8 cellular contexts compared by ENCODE assay signal in the genomic region with DNA sequence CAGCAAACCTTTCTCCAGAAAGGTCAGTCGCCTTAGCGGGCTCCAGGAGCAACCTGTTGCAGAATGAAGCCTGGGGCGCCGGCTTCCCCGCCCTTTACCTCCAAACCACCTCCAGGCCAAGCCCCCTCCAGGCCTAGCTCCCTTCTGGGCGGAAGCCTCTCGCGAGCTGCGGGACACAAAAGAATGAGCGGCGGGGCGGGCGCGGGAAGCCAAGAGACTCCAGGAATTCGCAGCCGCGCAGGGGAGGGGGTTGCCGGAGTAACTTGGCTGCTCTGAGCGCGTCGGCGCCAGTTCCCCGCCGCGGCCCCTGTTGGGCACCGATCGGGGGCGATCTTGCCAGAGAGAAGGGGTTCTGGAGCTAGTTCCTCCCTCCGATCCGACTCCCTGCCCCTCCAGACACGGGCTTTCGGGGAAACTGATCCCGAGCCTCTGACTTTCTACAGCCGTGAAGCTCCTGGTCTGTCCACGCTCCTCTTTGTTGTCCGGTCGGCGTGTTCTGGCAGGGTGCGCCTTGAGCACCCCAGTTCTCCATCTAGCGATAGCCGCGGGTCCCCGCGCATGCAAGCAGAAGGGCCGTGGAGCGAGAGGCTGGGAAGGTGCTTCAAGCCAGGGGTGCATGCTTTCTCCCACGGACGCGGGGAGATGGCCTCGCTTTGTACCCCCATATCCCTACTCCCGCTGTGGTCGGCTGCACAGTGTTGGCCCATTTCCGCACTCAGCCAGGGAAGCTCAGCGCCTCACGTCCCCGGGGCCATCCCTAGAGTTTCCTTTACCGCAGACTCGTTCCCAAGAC. TPM values are rescaled to one million over a fixed set of nuclear protein-coding genes. Genes with fewer than 3 reads are reported as not detected.
DNase-seq lines count a peak whose midpoint lies in the region; ATAC-seq and TF ChIP-seq lines count a peak whose summit lies in the region.

No MANE protein-coding gene starts in this region.

- 1 to 2% methylated on average over 51 to 58 of the region's 58 CpGs for WGBS in lung, 2 donors
- WGBS in suprapubic skin = 0% methylated on average over 28 of the region's 58 CpGs

- TF ChIP-seq EP300 in suprapubic skin (IDR thresholded peaks at IDR 0.05) = no peak

- H3K27me3 Mint-ChIP-seq in Caco-2 (ENCODE audit: insufficient read depth, unreplicated experiment) = no peaks in the 10 kb centered on the region

- intact Hi-C loops in Caco-2 (cut with micrococcal nuclease; ENCODE audit: unreplicated experiment) (loop anchor here (1.0 to 5.0 kb wide), 6 partner anchors 44 to 170 kb away; no protein-coding TSS in a partner anchor), dorsolateral prefrontal cortex (cut with DNase I) (no loop called here)

- peak overlapping the region; percentile 85 for H3K27ac Mint-ChIP-seq in Caco-2 (ENCODE audit: unreplicated experiment)

- BruUV-seq in Caco-2 (replicated peaks; lab: Mats Ljungman, UMichigan) = TSS peak; percentile 73

- H3K27ac ChIP-seq in dorsolateral prefrontal cortex (peak overlapping the region in 12 of 59 donors; percentile 1 to 57 (median 30)), lung (ENCODE audit: low read depth in 1 of 2, low read length in 1 of 2) (no peak overlapping the region), suprapubic skin (no peak overlapping the region)

- no peaks in the 10 kb centered on the region for H3K9me3 Mint-ChIP-seq in Caco-2 (ENCODE audit: unreplicated experiment)

- CTCF ChIA-PET in Caco-2 (lab: Charles Lee) = interaction anchor here (0.8 to 1.5 kb wide), 3 partner anchors 114 to 200 kb away, joined by 3 to 6 read pairs (median 3); no protein-coding TSS in a partner anchor

- peaks cover 23% of the 10 kb centered on the region for H3K4me1 Mint-ChIP-seq in Caco-2 (ENCODE audit: low read depth, unreplicated experiment)

- peaks cover 11% of the 10 kb centered on the region for H3K4me1 ChIP-seq in Caco-2
- H3K4me1 ChIP-seq in lung (ENCODE audit: control insufficient read depth in 2 of 2, insufficient read depth in 2 of 2, low read length in 2 of 2) = peaks cover 0 to 13% of the 10 kb centered on the region in 2 donors
- H3K4me1 ChIP-seq in suprapubic skin = peaks cover 24% of the 10 kb centered on the region

- TF ChIP-seq POLR2A in suprapubic skin (IDR thresholded peaks at IDR 0.05) = no peak

- H3K9me3 ChIP-seq in Caco-2 (no peaks in the 10 kb centered on the region), lung (ENCODE audit: control insufficient read depth in 2 of 2, insufficient read depth in 1 of 2, low read length in 1 of 2) (peaks cover 0 to 9% of the 10 kb centered on the region in 2 donors), suprapubic skin (no peaks in the 10 kb centered on the region)

- peak; percentile 80 to 81 for DNase-seq in Caco-2
- DNase-seq in NCI-H774 (lab: John Stamatoyannopoulos, UW) = peak; percentile 10
- DNase-seq in dorsolateral prefrontal cortex = peak in 1 of 10 donors; percentile 51
- DNase-seq in lung (ENCODE audit: low spot score) = peak; percentile 34
- peak in 1 of 2 donors; percentile 83 for DNase-seq in suprapubic skin (ENCODE audit: low spot score in 2 of 2)
- no peak for DNase-seq in effector CD4-positive, alpha-beta T cell
- DNase-seq in NCI-H1694 treated with DMSO at 0.1 percent for 48 hours (lab: John Stamatoyannopoulos, UW) = no peak

- TF ChIP-seq CTCF in Caco-2 (IDR thresholded peaks at IDR 0.05; ENCODE audit: insufficient read depth in 1 of 2, low read depth in 1 of 2, low read length in 1 of 2, severe bottlenecking in 1 of 2, unreplicated experiment in 1 of 2) (no peak), dorsolateral prefrontal cortex (IDR thresholded peaks at IDR 0.05 in 54 of 56, conservative IDR thresholded peaks at IDR 0.05 in 2 of 56; ENCODE audit: low read depth in 1 of 56, partially characterized antibody in 56 of 56) (no peak), lung (IDR thresholded peaks at IDR 0.05; ENCODE audit: control extremely low read depth, extremely low read depth) (no peak), suprapubic skin (IDR thresholded peaks at IDR 0.05) (no peak)

- H3K27me3 ChIP-seq in Caco-2 (replicated peaks; ENCODE audit: control insufficient read depth, insufficient read depth, low read length) = no peaks in the 10 kb centered on the region
- H3K27me3 ChIP-seq in dorsolateral prefrontal cortex = peaks cover 0 to 61% (median 33%) of the 10 kb centered on the region in 45 donors
- H3K27me3 ChIP-seq in lung (ENCODE audit: control insufficient read depth, insufficient read depth) = peaks cover 3% of the 10 kb centered on the region
- H3K27me3 ChIP-seq in suprapubic skin = peaks cover 72% of the 10 kb centered on the region

- H3K36me3 Mint-ChIP-seq in Caco-2 (ENCODE audit: insufficient read depth, unreplicated experiment) = peaks cover 34% of the 10 kb centered on the region

- peak overlapping the region; percentile 91 for H3K4me3 Mint-ChIP-seq in Caco-2 (ENCODE audit: unreplicated experiment)

- H3K36me3 ChIP-seq in Caco-2 (ENCODE audit: control insufficient read depth, insufficient read depth, low read length) (no peaks in the 10 kb centered on the region; the same call in 1 of the 2 replicates), lung (ENCODE audit: control insufficient read depth in 2 of 2, insufficient read depth in 2 of 2, low read length in 2 of 2) (no peaks in the 10 kb centered on the region), suprapubic skin (no peaks in the 10 kb centered on the region)

- ATAC-seq in lung (ENCODE audit: insufficient read depth, low FRiP score) (peak; percentile 36), HG03565 (IDR thresholded peaks at IDR 0.05; ENCODE audit: unreplicated experiment) (no peak)

- peak overlapping the region; percentile 98 for H3K4me3 ChIP-seq in Caco-2 (ENCODE audit: low read depth, low read length)
- peak overlapping the region; percentile 39 to 84 (median 62) for H3K4me3 ChIP-seq in dorsolateral prefrontal cortex
- peak overlapping the region; percentile 21 for H3K4me3 ChIP-seq in lung
- peak overlapping the region; percentile 53 for H3K4me3 ChIP-seq in suprapubic skin

- POLR2A ChIA-PET in Caco-2 (lab: Charles Lee) = interaction anchor here (0.6 to 1.4 kb wide), 4 partner anchors 36 to 47 kb away, joined by 3 to 5 read pairs (median 4); no protein-coding TSS in a partner anchor

RNA-seq across cellular contexts. Expression of gene PROM1, which starts 1.2 kb away (rescaled TPM):
- 193 and 196 TPM in 2 replicates for total RNA-seq in Caco-2 (2022)
- 10 to 100 TPM in 11 of 120 experiments, 1 to 10 TPM in 109; 2.2 to 15.3 (median 5.7) TPM for total RNA-seq in dorsolateral prefrontal cortex
- 10 to 100 TPM; 42.7 to 49.5 TPM for total RNA-seq in lung
- 10 to 100 TPM in 1 of 2 donors, 1 to 10 TPM in 1; 6.7 to 12.4 TPM for polyA plus RNA-seq in lung
- total RNA-seq in suprapubic skin = 1 to 10 TPM; 3.4 to 9.0 (median 5.0) TPM

Comparison
In these comparisons a context has a peak if more than half of its experiments do, and no peak if none do; other contexts are left out.
1. DNase-seq: peak in Caco-2 (2 of 2), NCI-H774 (single experiment) and lung (single experiment); none in effector CD4-positive, alpha-beta T cell (single experiment) and NCI-H1694 treated with DMSO at 0.1 percent for 48 hours (single experiment).
2. H3K4me3 ChIP-seq: peak in every context shown above with its lines; median percentile 98 in Caco-2; 62 in dorsolateral prefrontal cortex; 53 in suprapubic skin; 21 in lung.